In the genomic region with DNA sequence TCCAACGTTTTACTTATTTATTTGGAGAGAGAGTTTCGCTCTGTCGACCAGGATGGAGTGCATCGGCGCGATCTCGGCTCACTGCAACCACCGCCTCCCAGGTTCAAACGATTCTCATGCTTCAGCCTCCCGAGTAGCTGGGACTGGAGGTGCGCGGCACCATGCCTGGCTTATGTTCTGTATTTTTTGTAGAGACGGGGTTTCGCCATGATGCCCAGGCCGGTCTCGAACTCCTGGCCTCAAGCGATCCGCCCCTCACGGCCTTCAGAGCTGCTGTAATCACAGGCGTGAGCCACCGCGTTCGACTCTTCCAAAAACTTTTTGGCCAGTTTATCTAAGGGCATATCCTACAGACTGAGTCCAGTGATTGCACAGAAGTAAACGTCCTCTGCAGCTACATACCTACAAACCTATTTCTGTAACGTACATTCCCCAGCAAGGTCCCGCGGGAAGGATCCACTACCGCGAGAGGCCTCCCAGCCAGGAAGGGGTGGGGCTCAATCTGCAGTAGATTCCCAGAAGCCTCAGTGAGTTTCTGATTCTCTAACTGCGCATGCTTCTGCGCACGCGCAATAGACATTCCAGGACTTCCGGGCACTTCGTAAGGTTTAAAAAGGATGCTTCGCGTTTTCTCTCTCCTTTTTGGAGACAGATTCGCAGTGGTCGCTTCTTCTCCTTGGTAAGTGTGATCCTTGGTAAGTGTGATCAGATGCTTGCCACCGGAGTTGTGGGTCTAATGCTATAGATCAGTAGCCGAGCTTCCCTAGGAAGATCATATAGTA, we compare ENCODE assay signal across 1 cellular context.
A peak's percentile ranks its signal among the peaks of the same experiment; 100 is the strongest.
TF ChIP-seq lines count a peak whose summit lies in the region.

A gene with protein sequence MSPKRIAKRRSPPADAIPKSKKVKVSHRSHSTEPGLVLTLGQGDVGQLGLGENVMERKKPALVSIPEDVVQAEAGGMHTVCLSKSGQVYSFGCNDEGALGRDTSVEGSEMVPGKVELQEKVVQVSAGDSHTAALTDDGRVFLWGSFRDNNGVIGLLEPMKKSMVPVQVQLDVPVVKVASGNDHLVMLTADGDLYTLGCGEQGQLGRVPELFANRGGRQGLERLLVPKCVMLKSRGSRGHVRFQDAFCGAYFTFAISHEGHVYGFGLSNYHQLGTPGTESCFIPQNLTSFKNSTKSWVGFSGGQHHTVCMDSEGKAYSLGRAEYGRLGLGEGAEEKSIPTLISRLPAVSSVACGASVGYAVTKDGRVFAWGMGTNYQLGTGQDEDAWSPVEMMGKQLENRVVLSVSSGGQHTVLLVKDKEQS (plus strand): TSS at position 638 of the 782 bp plus-strand sequence. CDS start 23,824 bp downstream, outside the sequence.

TF ChIP-seq in HCT116, 20 proteins besides CTCF, POLR2A, EP300 and RAD21 (continued from another document):
- TF ChIP-seq, protein P1, sequence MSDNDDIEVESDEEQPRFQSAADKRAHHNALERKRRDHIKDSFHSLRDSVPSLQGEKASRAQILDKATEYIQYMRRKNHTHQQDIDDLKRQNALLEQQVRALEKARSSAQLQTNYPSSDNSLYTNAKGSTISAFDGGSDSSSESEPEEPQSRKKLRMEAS (IDR thresholded peaks at IDR 0.05), result no peak
- TF ChIP-seq EGR1 (IDR thresholded peaks at IDR 0.05; ENCODE audit: low read depth), result no peak
- no peak for TF ChIP-seq ZNF274 (IDR thresholded peaks at IDR 0.05; ENCODE audit: low read depth, low read length)
- TF ChIP-seq, protein P2, sequence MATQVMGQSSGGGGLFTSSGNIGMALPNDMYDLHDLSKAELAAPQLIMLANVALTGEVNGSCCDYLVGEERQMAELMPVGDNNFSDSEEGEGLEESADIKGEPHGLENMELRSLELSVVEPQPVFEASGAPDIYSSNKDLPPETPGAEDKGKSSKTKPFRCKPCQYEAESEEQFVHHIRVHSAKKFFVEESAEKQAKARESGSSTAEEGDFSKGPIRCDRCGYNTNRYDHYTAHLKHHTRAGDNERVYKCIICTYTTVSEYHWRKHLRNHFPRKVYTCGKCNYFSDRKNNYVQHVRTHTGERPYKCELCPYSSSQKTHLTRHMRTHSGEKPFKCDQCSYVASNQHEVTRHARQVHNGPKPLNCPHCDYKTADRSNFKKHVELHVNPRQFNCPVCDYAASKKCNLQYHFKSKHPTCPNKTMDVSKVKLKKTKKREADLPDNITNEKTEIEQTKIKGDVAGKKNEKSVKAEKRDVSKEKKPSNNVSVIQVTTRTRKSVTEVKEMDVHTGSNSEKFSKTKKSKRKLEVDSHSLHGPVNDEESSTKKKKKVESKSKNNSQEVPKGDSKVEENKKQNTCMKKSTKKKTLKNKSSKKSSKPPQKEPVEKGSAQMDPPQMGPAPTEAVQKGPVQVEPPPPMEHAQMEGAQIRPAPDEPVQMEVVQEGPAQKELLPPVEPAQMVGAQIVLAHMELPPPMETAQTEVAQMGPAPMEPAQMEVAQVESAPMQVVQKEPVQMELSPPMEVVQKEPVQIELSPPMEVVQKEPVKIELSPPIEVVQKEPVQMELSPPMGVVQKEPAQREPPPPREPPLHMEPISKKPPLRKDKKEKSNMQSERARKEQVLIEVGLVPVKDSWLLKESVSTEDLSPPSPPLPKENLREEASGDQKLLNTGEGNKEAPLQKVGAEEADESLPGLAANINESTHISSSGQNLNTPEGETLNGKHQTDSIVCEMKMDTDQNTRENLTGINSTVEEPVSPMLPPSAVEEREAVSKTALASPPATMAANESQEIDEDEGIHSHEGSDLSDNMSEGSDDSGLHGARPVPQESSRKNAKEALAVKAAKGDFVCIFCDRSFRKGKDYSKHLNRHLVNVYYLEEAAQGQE (IDR thresholded peaks at IDR 0.05; ENCODE audit: low read depth), result no peak
- TF ChIP-seq FOSL1 (IDR thresholded peaks at IDR 0.05; ENCODE audit: low read depth), result no peak
- TF ChIP-seq POLR2AphosphoS5 (IDR thresholded peaks at IDR 0.05; ENCODE audit: low read depth, low read length), result peak; percentile 100
- no peak for TF ChIP-seq SRF (IDR thresholded peaks at IDR 0.05; ENCODE audit: low read depth)
- peak; percentile 43 for TF ChIP-seq ZFX (IDR thresholded peaks at IDR 0.05)
- TF ChIP-seq SIN3A (IDR thresholded peaks at IDR 0.05; ENCODE audit: low read depth), result no peak
- no peak for TF ChIP-seq TCF7L2 (IDR thresholded peaks at IDR 0.05; ENCODE audit: borderline replicate concordance, extremely low read depth, insufficient read depth, insufficient read length)
- TF ChIP-seq CBX3 (IDR thresholded peaks at IDR 0.05; ENCODE audit: low read depth), result no peak
- TF ChIP-seq, protein P3, sequence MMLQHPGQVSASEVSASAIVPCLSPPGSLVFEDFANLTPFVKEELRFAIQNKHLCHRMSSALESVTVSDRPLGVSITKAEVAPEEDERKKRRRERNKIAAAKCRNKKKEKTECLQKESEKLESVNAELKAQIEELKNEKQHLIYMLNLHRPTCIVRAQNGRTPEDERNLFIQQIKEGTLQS (IDR thresholded peaks at IDR 0.05), result no peak
- no peak for TF ChIP-seq SP1 (IDR thresholded peaks at IDR 0.05; ENCODE audit: low read depth)
- TF ChIP-seq EZH2phosphoT487 (IDR thresholded peaks at IDR 0.05; ENCODE audit: borderline replicate concordance), result no peak
- TF ChIP-seq ELF1 (IDR thresholded peaks at IDR 0.05; ENCODE audit: borderline replicate concordance, low read depth), result no peak
- no peak for TF ChIP-seq CEBPB (IDR thresholded peaks at IDR 0.05; ENCODE audit: low read depth)
- no peak for TF ChIP-seq EZH2 (IDR thresholded peaks at IDR 0.05)
